24 cellular contexts compared by ENCODE assay signal in genomic region chr9:123669355-123669754, GRCh38.
A peak's percentile ranks its signal among the peaks of the same experiment; 100 is the strongest.
DNase-seq lines count a peak whose midpoint lies in the region; ATAC-seq and TF ChIP-seq lines count a peak whose summit lies in the region.
"Had no signal": no experiment of that assay in that cellular context is flagged by ENCODE, and none has a peak within 500 bp of the region (broad histone marks: within the 10 kb centered on the region; RNA-seq: fewer than 3 reads in every experiment).

No MANE protein-coding gene starts in this region.

- H3K9me3 ChIP-seq in WERI-Rb-1 (ENCODE audit: severe bottlenecking) = peaks cover 12% of the 10 kb centered on the region
- H3K9me3 ChIP-seq: SK-N-SH had no signal

- peak overlapping the region; percentile 64 for H3K27ac ChIP-seq in WERI-Rb-1
- H3K27ac ChIP-seq: hepatocyte, KMS-11, uterus had no signal

- H3K9me3 Mint-ChIP-seq in memory B cell = peaks cover 11% of the 10 kb centered on the region

- peaks cover 42% of the 10 kb centered on the region for H3K36me3 Mint-ChIP-seq in memory B cell

- ATAC-seq in memory B cell (ENCODE audit: low read depth) (no peak), GM19467 (IDR thresholded peaks at IDR 0.05; ENCODE audit: unreplicated experiment) (no peak)
- ATAC-seq: activated CD4-positive, CD25-positive, alpha-beta regulatory T cell treated with anti-CD3 and anti-CD28 coated beads, Interleukin-2, amount 50 U/mL, for 24 hours had no signal

- no peak overlapping the region for H3K4me3 ChIP-seq in WERI-Rb-1 (ENCODE audit: low read depth, low read length)
- H3K4me3 ChIP-seq: hepatocyte, uterus had no signal

- no peak for TF ChIP-seq CTCF in WERI-Rb-1 (IDR thresholded peaks at IDR 0.05; ENCODE audit: low read depth, low read length)

- peaks cover 4% of the 10 kb centered on the region for H3K36me3 ChIP-seq in WERI-Rb-1
- H3K36me3 ChIP-seq: uterus had no signal

- peaks cover 2% of the 10 kb centered on the region for H3K4me1 Mint-ChIP-seq in memory B cell
- H3K4me1 Mint-ChIP-seq: activated naive CD4-positive, alpha-beta T cell treated with anti-CD3 and anti-CD28 coated beads, Interleukin-2, amount 50 U/mL, for 24 hours had no signal

- peak; percentile 84; the same call in 1 of the 2 replicates for TF ChIP-seq EP300 in Ishikawa (IDR thresholded peaks at IDR 0.05; ENCODE audit: borderline replicate concordance)

- H3K27me3 Mint-ChIP-seq in memory B cell = no peaks in the 10 kb centered on the region
- H3K27me3 Mint-ChIP-seq: activated naive CD4-positive, alpha-beta T cell treated with anti-CD3 and anti-CD28 coated beads, Interleukin-2, amount 50 U/mL, for 24 hours; brain; CD4-positive, alpha-beta T cell had no signal

- no peaks in the 10 kb centered on the region for H3K27me3 ChIP-seq in WERI-Rb-1 (ENCODE audit: insufficient read depth, low read depth, severe bottlenecking)
- H3K27me3 ChIP-seq: uterus had no signal

- peak overlapping the region; percentile 50 for H3K27ac Mint-ChIP-seq in memory B cell
- H3K27ac Mint-ChIP-seq: activated naive CD4-positive, alpha-beta T cell treated with anti-CD3 and anti-CD28 coated beads, Interleukin-2, amount 50 U/mL, for 24 hours; CD4-positive, alpha-beta T cell had no signal

- DNase-seq in AG08395 (ENCODE audit: low spot score) (peak; percentile 6), WERI-Rb-1 (peak; percentile 86), memory B cell (ENCODE audit: low spot score in 2 of 2) (no peak), 8988T (no peak), anterior cingulate cortex (lab: John Stamatoyannopoulos, UW) (no peak), DMS153 treated with DMSO at 0.1 percent for 48 hours (lab: John Stamatoyannopoulos, UW; ENCODE audit: unreplicated experiment) (no peak)
- DNase-seq: activated CD8-positive, alpha-beta memory T cell treated with anti-CD3 and anti-CD28 coated beads for 24 hours; CD4-positive, alpha-beta T cell; cortex of kidney; DMS153; islet precursor cell; NCI-H1092 treated with DMSO at 0.1 percent for 48 hours; NCI-H2171; NK-92 treated with Interleukin-12 subunit alpha and Interleukin-12 subunit beta, amount 100 ng/mL, for 24 hours; SK-N-SH; substantia nigra; uterus had no signal

- TF ChIP-seq RAD21 in Ishikawa (IDR thresholded peaks at IDR 0.05; ENCODE audit: low read depth) = peak; percentile 41; the same call in 1 of the 2 replicates

- no peak overlapping the region for H3K4me3 Mint-ChIP-seq in memory B cell
- H3K4me3 Mint-ChIP-seq: activated naive CD4-positive, alpha-beta T cell treated with anti-CD3 and anti-CD28 coated beads, Interleukin-2, amount 50 U/mL, for 24 hours; brain; CD4-positive, alpha-beta T cell had no signal

TF ChIP-seq in Ishikawa, 13 proteins besides CTCF, POLR2A, EP300 and RAD21:
- peak; percentile 88 for TF ChIP-seq TCF12 (IDR thresholded peaks at IDR 0.05; ENCODE audit: low read depth)
- peak; percentile 65 for TF ChIP-seq CEBPB (IDR thresholded peaks at IDR 0.05)
- TF ChIP-seq FOXM1 (IDR thresholded peaks at IDR 0.05; ENCODE audit: borderline replicate concordance, low read depth) = peak; percentile 56; the same call in 1 of the 2 replicates
- no peak for TF ChIP-seq ZBTB7A (IDR thresholded peaks at IDR 0.05; ENCODE audit: low read depth)
- no peak for TF ChIP-seq CREB1 (IDR thresholded peaks at IDR 0.05; ENCODE audit: low read depth)
- peak; percentile 91 for TF ChIP-seq MAX (IDR thresholded peaks at IDR 0.05)
- TF ChIP-seq TEAD4 (IDR thresholded peaks at IDR 0.05) = peak; percentile 95
- no peak for TF ChIP-seq REST (IDR thresholded peaks at IDR 0.05; ENCODE audit: low read depth)
- no peak for TF ChIP-seq EGR1 (IDR thresholded peaks at IDR 0.05)
- TF ChIP-seq USF1 (IDR thresholded peaks at IDR 0.05) = 0 out of 2 replicates have a peak, but pooled peaks have one; percentile 44
- TF ChIP-seq NFIC (IDR thresholded peaks at IDR 0.05) = peak; percentile 72
- TF ChIP-seq YY1 (IDR thresholded peaks at IDR 0.05; ENCODE audit: low read depth) = peak; percentile 82
- TF ChIP-seq TAF1 (IDR thresholded peaks at IDR 0.05; ENCODE audit: low read depth) = no peak
TF ChIP-seq in Ishikawa: peak in this region for 8.

Comparison
In these comparisons a context has a peak if more than half of its experiments do, and no peak if none do; other contexts are left out.
1. DNase-seq: peak in AG08395 (single experiment) and WERI-Rb-1 (single experiment); none in memory B cell (0 of 2), 8988T (single experiment), anterior cingulate cortex (0 of 58) and DMS153 treated with DMSO at 0.1 percent for 48 hours (single experiment).